Comparison of ENCODE assay signal across 8 cellular contexts in genomic region chr11:5809122-5809519, GRCh38. TPM values are rescaled to one million over a fixed set of nuclear protein-coding genes. Genes with fewer than 3 reads are reported as not detected.
DNase-seq lines count a peak whose midpoint lies in the region; ATAC-seq and TF ChIP-seq lines count a peak whose summit lies in the region.

No MANE protein-coding gene starts in this region.

- no peak overlapping the region for H3K27ac ChIP-seq in gastroesophageal sphincter

- TF ChIP-seq CTCF in GM06990 (IDR thresholded peaks at IDR 0.05; ENCODE audit: insufficient read depth, low read length, poor library complexity, severe bottlenecking) (no peak), HFF-Myc (IDR thresholded peaks at IDR 0.05; ENCODE audit: low read depth, low read length, missing control alignments) (no peak), gastroesophageal sphincter (IDR thresholded peaks at IDR 0.05) (no peak)

- H3K4me1 Mint-ChIP-seq in stimulated activated effector memory CD8-positive, alpha-beta T cell treated with anti-CD3 and anti-CD28 coated beads, Interleukin-12 subunit alpha, Interleukin-12 subunit beta, amount 100 ng/mL, for 72 hours = peaks cover 15% of the 10 kb centered on the region

- H3K27me3 ChIP-seq in GM06990 (replicated peaks; ENCODE audit: control insufficient read depth, insufficient read depth, low read length) (no peaks in the 10 kb centered on the region), gastroesophageal sphincter (peaks cover 9% of the 10 kb centered on the region)

- 53 to 62% methylated on average over 4 of the region's 5 CpGs for WGBS in gastroesophageal sphincter (ENCODE audit: low coverage in 1 of 2), 2 donors

- peak overlapping the region; percentile 80 for H3K27ac Mint-ChIP-seq in stimulated activated effector memory CD8-positive, alpha-beta T cell treated with anti-CD3 and anti-CD28 coated beads, Interleukin-12 subunit alpha, Interleukin-12 subunit beta, amount 100 ng/mL, for 72 hours

- TF ChIP-seq POLR2A in gastroesophageal sphincter (IDR thresholded peaks at IDR 0.05) = no peak

- no peaks in the 10 kb centered on the region for H3K9me3 ChIP-seq in gastroesophageal sphincter

- no peak for ATAC-seq in gastroesophageal sphincter
- ATAC-seq in stimulated activated effector memory CD8-positive, alpha-beta T cell treated with anti-CD3 and anti-CD28 coated beads, Interleukin-12 subunit alpha, Interleukin-12 subunit beta, amount 100 ng/mL, for 72 hours = peak; percentile 38

- no peaks in the 10 kb centered on the region for H3K9me3 Mint-ChIP-seq in stimulated activated effector memory CD8-positive, alpha-beta T cell treated with anti-CD3 and anti-CD28 coated beads, Interleukin-12 subunit alpha, Interleukin-12 subunit beta, amount 100 ng/mL, for 72 hours

- H3K4me3 ChIP-seq in GM06990 (replicated peaks; ENCODE audit: low read depth, low read length) (peak overlapping the region; percentile 71), HFF-Myc (replicated peaks; ENCODE audit: low read depth, low read length) (peak overlapping the region; percentile 29), gastroesophageal sphincter (peak overlapping the region; percentile 23 to 45)

- peak overlapping the region; percentile 82 for H3K4me3 Mint-ChIP-seq in stimulated activated effector memory CD8-positive, alpha-beta T cell treated with anti-CD3 and anti-CD28 coated beads, Interleukin-12 subunit alpha, Interleukin-12 subunit beta, amount 100 ng/mL, for 72 hours

- H3K36me3 ChIP-seq in GM06990 (ENCODE audit: control insufficient read depth, insufficient read depth, low read length) (no peaks in the 10 kb centered on the region), gastroesophageal sphincter (no peaks in the 10 kb centered on the region)

- H3K36me3 Mint-ChIP-seq in stimulated activated effector memory CD8-positive, alpha-beta T cell treated with anti-CD3 and anti-CD28 coated beads, Interleukin-12 subunit alpha, Interleukin-12 subunit beta, amount 100 ng/mL, for 72 hours = no peaks in the 10 kb centered on the region

- DNase-seq in GM06990 (ENCODE audit: extremely low read depth, insufficient read length) (no peak), HFF-Myc (ENCODE audit: extremely low read depth, low read depth) (no peak), SW480 (ENCODE audit: low spot score) (peak; percentile 4), EL (no peak), NCI-H146 treated with DMSO at 0.1 percent for 48 hours (lab: John Stamatoyannopoulos, UW; ENCODE audit: unreplicated experiment) (no peak), NCI-H2107 treated with DMSO at 0.1 percent for 48 hours (lab: John Stamatoyannopoulos, UW; ENCODE audit: unreplicated experiment) (no peak)
- DNase-seq in stimulated activated effector memory CD8-positive, alpha-beta T cell treated with anti-CD3 and anti-CD28 coated beads, Interleukin-12 subunit alpha, Interleukin-12 subunit beta, amount 100 ng/mL, for 72 hours (ENCODE audit: low spot score in 2 of 2) = no peak

- peaks cover 0 to 12% (median 0%) of the 10 kb centered on the region in 3 donors for H3K4me1 ChIP-seq in gastroesophageal sphincter

- TF ChIP-seq EP300 in gastroesophageal sphincter (IDR thresholded peaks at IDR 0.05) = no peak

RNA-seq across cellular contexts. Expression of gene OR52N2, which starts 0.4 kb away (rescaled TPM):
- not detected for total RNA-seq in gastroesophageal sphincter

RNA-seq across cellular contexts. Expression of gene OR52N1, which starts 18.1 kb away (rescaled TPM):
- under 1 TPM in 1 of 4 donors, not detected in 3; 0.13 TPM for total RNA-seq in gastroesophageal sphincter

RNA-seq across cellular contexts. Expression of gene OR52N5, which starts 26.0 kb away (rescaled TPM):
- total RNA-seq in gastroesophageal sphincter = under 1 TPM in 1 of 4 donors, not detected in 3; 0.67 TPM

RNA-seq across cellular contexts. Expression of gene OR52E6, which starts 32.6 kb away (rescaled TPM):
- not detected for total RNA-seq in gastroesophageal sphincter

RNA-seq across cellular contexts. Expression of gene OR52E8, which starts 48.4 kb away (rescaled TPM):
- total RNA-seq in gastroesophageal sphincter = not detected
